Comparison of ENCODE assay signal across 16 cellular contexts in the genomic region with DNA sequence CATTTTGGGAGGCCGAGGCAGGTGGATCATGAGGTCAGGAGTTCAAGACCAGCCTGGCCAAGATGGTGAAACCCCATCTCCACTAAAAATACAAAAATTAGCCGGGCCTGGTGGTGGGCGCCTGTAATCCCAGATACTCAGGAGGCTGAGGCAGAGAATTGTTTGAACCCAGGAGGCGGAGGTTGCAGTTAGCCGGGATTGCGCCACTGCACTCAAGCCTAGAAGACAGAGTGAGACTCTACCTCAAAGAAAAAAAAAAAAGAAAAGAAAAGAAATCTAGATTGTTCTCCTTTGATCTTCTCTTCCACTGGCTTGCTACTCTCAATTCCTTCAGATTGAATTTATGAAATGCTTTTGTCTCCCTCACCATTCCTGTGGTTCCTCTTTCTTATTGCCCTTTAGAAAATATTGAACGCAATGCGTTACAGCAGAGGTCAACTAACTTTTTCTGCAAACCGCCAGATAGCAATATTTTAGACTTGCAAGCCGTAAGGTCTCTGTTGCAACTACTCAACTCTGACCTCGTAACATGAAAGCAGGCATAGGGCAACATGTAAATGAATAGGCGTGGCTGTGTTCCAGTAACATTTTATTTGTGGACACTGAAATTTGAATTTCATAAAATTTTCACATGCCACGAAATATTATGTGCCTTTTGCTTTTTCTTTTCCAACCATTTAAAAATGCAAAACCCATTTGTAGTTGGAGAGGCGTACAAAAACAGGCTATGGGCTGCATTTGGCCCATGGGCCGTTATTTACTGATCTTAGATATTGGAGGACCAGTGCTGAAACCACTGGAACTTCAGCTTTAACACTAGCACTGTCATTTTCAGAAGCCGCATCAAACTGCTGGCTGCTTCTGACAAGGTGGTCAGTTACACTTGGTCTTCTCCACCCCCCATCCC. TPM values are rescaled to one million over a fixed set of nuclear protein-coding genes. Genes with fewer than 3 reads are reported as not detected.
DNase-seq lines count a peak whose midpoint lies in the region; ATAC-seq and TF ChIP-seq lines count a peak whose summit lies in the region.
"Had no signal": no experiment of that assay in that cellular context is flagged by ENCODE, and none has a peak within 500 bp of the region (broad histone marks: within the 10 kb centered on the region; RNA-seq: fewer than 3 reads in every experiment).

No MANE protein-coding gene starts in this region.

- H3K9me3 Mint-ChIP-seq in T-helper 1 cell treated with Interleukin-12 subunit alpha and Interleukin-12 subunit beta and Interleukin-4 antibody, amounts not matched to agents 30 μg/mL and 1 μg/mL, for 36 hours, result no peaks in the 10 kb centered on the region
- H3K9me3 Mint-ChIP-seq in activated naive CD8-positive, alpha-beta T cell treated with anti-CD3 and anti-CD28 coated beads for 36 hours, result peaks cover 2% of the 10 kb centered on the region
- no peaks in the 10 kb centered on the region for H3K9me3 Mint-ChIP-seq in natural killer cell treated with Interleukin-12 subunit alpha and Interleukin-12 subunit beta and Interleukin-15 and Interleukin-18, amount 100 ng/mL, for 72 hours
- H3K9me3 Mint-ChIP-seq: naive B cell had no signal

- peak overlapping the region; percentile 43 for H3K4me3 Mint-ChIP-seq in T-helper 1 cell treated with Interleukin-12 subunit alpha and Interleukin-12 subunit beta and Interleukin-4 antibody, amounts not matched to agents 30 μg/mL and 1 μg/mL, for 36 hours
- peak overlapping the region; percentile 45 for H3K4me3 Mint-ChIP-seq in activated naive CD8-positive, alpha-beta T cell treated with anti-CD3 and anti-CD28 coated beads for 36 hours
- peak overlapping the region; percentile 87 for H3K4me3 Mint-ChIP-seq in natural killer cell treated with Interleukin-12 subunit alpha and Interleukin-12 subunit beta and Interleukin-15 and Interleukin-18, amount 100 ng/mL, for 72 hours

- H3K9me3 ChIP-seq in BE2C (no peaks in the 10 kb centered on the region), gastroesophageal sphincter (no peaks in the 10 kb centered on the region)
- H3K9me3 ChIP-seq: SK-N-SH had no signal

- TF ChIP-seq EP300 in gastroesophageal sphincter (IDR thresholded peaks at IDR 0.05), result no peak

- TF ChIP-seq CTCF in NB4 (IDR thresholded peaks at IDR 0.05; ENCODE audit: low read depth, low read length) (no peak), GM20000 (IDR thresholded peaks at IDR 0.05; ENCODE audit: extremely low read depth, missing control alignments) (no peak), BE2C (IDR thresholded peaks at IDR 0.05; ENCODE audit: low read depth, low read length) (no peak), gastroesophageal sphincter (IDR thresholded peaks at IDR 0.05) (no peak)

- H3K4me1 Mint-ChIP-seq in T-helper 1 cell treated with Interleukin-12 subunit alpha and Interleukin-12 subunit beta and Interleukin-4 antibody, amounts not matched to agents 30 μg/mL and 1 μg/mL, for 36 hours (ENCODE audit: low read depth), result peaks cover 37% of the 10 kb centered on the region
- H3K4me1 Mint-ChIP-seq in activated naive CD8-positive, alpha-beta T cell treated with anti-CD3 and anti-CD28 coated beads for 36 hours, result peaks cover 73% of the 10 kb centered on the region
- peaks cover 40 to 71% of the 10 kb centered on the region in 2 donors for H3K4me1 Mint-ChIP-seq in natural killer cell treated with Interleukin-12 subunit alpha and Interleukin-12 subunit beta and Interleukin-15 and Interleukin-18, amount 100 ng/mL, for 72 hours (ENCODE audit: low read depth in 2 of 2)

- H3K27ac ChIP-seq in gastroesophageal sphincter, result no peak overlapping the region
- H3K27ac ChIP-seq: brain microvascular endothelial cell, hepatocyte had no signal

- H3K27me3 Mint-ChIP-seq in T-helper 1 cell treated with Interleukin-12 subunit alpha and Interleukin-12 subunit beta and Interleukin-4 antibody, amounts not matched to agents 30 μg/mL and 1 μg/mL, for 36 hours (ENCODE audit: low read depth), result no peaks in the 10 kb centered on the region
- H3K27me3 Mint-ChIP-seq in activated naive CD8-positive, alpha-beta T cell treated with anti-CD3 and anti-CD28 coated beads for 36 hours, result no peaks in the 10 kb centered on the region
- H3K27me3 Mint-ChIP-seq in natural killer cell treated with Interleukin-12 subunit alpha and Interleukin-12 subunit beta and Interleukin-15 and Interleukin-18, amount 100 ng/mL, for 72 hours, result no peaks in the 10 kb centered on the region
- H3K27me3 Mint-ChIP-seq: naive B cell had no signal

- peaks cover 6% of the 10 kb centered on the region for H3K36me3 Mint-ChIP-seq in T-helper 1 cell treated with Interleukin-12 subunit alpha and Interleukin-12 subunit beta and Interleukin-4 antibody, amounts not matched to agents 30 μg/mL and 1 μg/mL, for 36 hours (ENCODE audit: low read depth)
- H3K36me3 Mint-ChIP-seq in activated naive CD8-positive, alpha-beta T cell treated with anti-CD3 and anti-CD28 coated beads for 36 hours, result peaks cover 31% of the 10 kb centered on the region
- peaks cover 8% of the 10 kb centered on the region for H3K36me3 Mint-ChIP-seq in natural killer cell treated with Interleukin-12 subunit alpha and Interleukin-12 subunit beta and Interleukin-15 and Interleukin-18, amount 100 ng/mL, for 72 hours

- H3K27me3 ChIP-seq in BE2C, result no peaks in the 10 kb centered on the region
- no peaks in the 10 kb centered on the region for H3K27me3 ChIP-seq in gastroesophageal sphincter
- H3K27me3 ChIP-seq: brain microvascular endothelial cell, hepatocyte had no signal

- WGBS in gastroesophageal sphincter (ENCODE audit: low coverage in 1 of 2), 2 donors, result 91 to 96% methylated on average over 11 to 14 of the region's 16 CpGs

- no peak for DNase-seq in T-helper 1 cell
- DNase-seq in NB4 (ENCODE audit: low read depth), result peak; percentile 90
- no peak for DNase-seq in activated naive CD8-positive, alpha-beta T cell treated with anti-CD3 and anti-CD28 coated beads for 36 hours
- DNase-seq in natural killer cell treated with Interleukin-12 subunit alpha and Interleukin-12 subunit beta and Interleukin-15 and Interleukin-18, amount 100 ng/mL, for 72 hours (ENCODE audit: low spot score), result no peak
- DNase-seq in GM20000 (ENCODE audit: low spot score), result no peak
- no peak for DNase-seq in BE2C
- DNase-seq: activated CD4-positive, CD25-positive, alpha-beta regulatory T cell; brain microvascular endothelial cell; GDM1; naive B cell; OCI-M1; SK-N-SH; stimulated activated CD8-positive, alpha-beta memory T cell treated with anti-CD3 and anti-CD28 coated beads, Interleukin-4, amount 100 ng/mL, for 48 hours had no signal

- no peak for TF ChIP-seq POLR2A in NB4 (IDR thresholded peaks at IDR 0.05; ENCODE audit: extremely low read depth, insufficient read length)
- no peak for TF ChIP-seq POLR2A in gastroesophageal sphincter (IDR thresholded peaks at IDR 0.05)

- H3K4me1 ChIP-seq in BE2C (no peaks in the 10 kb centered on the region), gastroesophageal sphincter (peaks cover 0 to 18% (median 8%) of the 10 kb centered on the region in 3 donors)

- peak; percentile 75 to 80 for ATAC-seq in natural killer cell treated with Interleukin-12 subunit alpha and Interleukin-12 subunit beta and Interleukin-15 and Interleukin-18, amount 100 ng/mL, for 72 hours
- ATAC-seq in gastroesophageal sphincter, result no peak

- H3K27ac Mint-ChIP-seq in T-helper 1 cell treated with Interleukin-12 subunit alpha and Interleukin-12 subunit beta and Interleukin-4 antibody, amounts not matched to agents 30 μg/mL and 1 μg/mL, for 36 hours, result peak overlapping the region; percentile 78
- H3K27ac Mint-ChIP-seq in activated naive CD8-positive, alpha-beta T cell treated with anti-CD3 and anti-CD28 coated beads for 36 hours, result peak overlapping the region; percentile 88
- H3K27ac Mint-ChIP-seq in natural killer cell treated with Interleukin-12 subunit alpha and Interleukin-12 subunit beta and Interleukin-15 and Interleukin-18, amount 100 ng/mL, for 72 hours, result peak overlapping the region; percentile 90 to 99

- H3K36me3 ChIP-seq in BE2C, result no peaks in the 10 kb centered on the region
- H3K36me3 ChIP-seq in gastroesophageal sphincter, result no peaks in the 10 kb centered on the region
- H3K36me3 ChIP-seq: brain microvascular endothelial cell had no signal

- H3K4me3 ChIP-seq in NB4 (ENCODE audit: low read depth, low read length) (peak overlapping the region; percentile 2), BE2C (ENCODE audit: low read depth, low read length) (no peak overlapping the region), gastroesophageal sphincter (no peak overlapping the region)
- H3K4me3 ChIP-seq: hepatocyte had no signal

RNA-seq across cellular contexts. Expression of gene PITPNC1, which starts 24.8 kb away (rescaled TPM):
- 10 to 100 TPM; 50.1 to 51.1 TPM for total RNA-seq in activated naive CD8-positive, alpha-beta T cell treated with anti-CD3 and anti-CD28 coated beads for 36 hours
- 10 to 100 TPM; 73.9 to 81.9 TPM for total RNA-seq in natural killer cell treated with Interleukin-12 subunit alpha and Interleukin-12 subunit beta and Interleukin-15 and Interleukin-18, amount 100 ng/mL, for 72 hours
- polyA plus RNA-seq in BE2C (2012; ENCODE audit: insufficient read depth, insufficient read length, low read depth), result 9.4 TPM
- 10 to 100 TPM in 3 of 4 donors, 1 to 10 TPM in 1; 7.6 to 30.1 (median 15.1) TPM for total RNA-seq in gastroesophageal sphincter

RNA-seq across cellular contexts. Expression of gene PSMD12, which starts 35.5 kb away (rescaled TPM):
- total RNA-seq in activated naive CD8-positive, alpha-beta T cell treated with anti-CD3 and anti-CD28 coated beads for 36 hours, result 100 to 1,000 TPM; 105 to 110 TPM
- 10 to 100 TPM; 87.3 to 90.5 TPM for total RNA-seq in natural killer cell treated with Interleukin-12 subunit alpha and Interleukin-12 subunit beta and Interleukin-15 and Interleukin-18, amount 100 ng/mL, for 72 hours
- polyA plus RNA-seq in BE2C (2012; ENCODE audit: insufficient read depth, insufficient read length, low read depth), result 136 TPM
- total RNA-seq in gastroesophageal sphincter, result 10 to 100 TPM; 28.3 to 47.3 (median 37.3) TPM
